33 cellular contexts compared by ENCODE assay signal in genomic region chr12:83690465-83690864, GRCh38.
"Had no signal": no experiment of that assay in that cellular context is flagged by ENCODE, and none has a peak within 500 bp of the region (broad histone marks: within the 10 kb centered on the region; RNA-seq: fewer than 3 reads in every experiment).

No MANE protein-coding gene starts in this region.

- ATAC-seq: activated CD4-positive, CD25-positive, alpha-beta regulatory T cell treated with anti-CD3 and anti-CD28 coated beads, Interleukin-2, amount 50 U/mL, for 24 hours; activated CD8-positive, alpha-beta T cell treated with anti-CD3 and anti-CD28 coated beads for 36 hours; activated T-cell treated with anti-CD3 and anti-CD28 coated beads, Interleukin-2, amount 50 U/mL, for 4 hours; activated T-helper 17 cell treated with anti-CD3 and anti-CD28 coated beads, Interleukin-2, amount 50 U/mL, for 72 hours; gastroesophageal sphincter; heart right ventricle; T-helper 17 cell had no signal

- DNase-seq: activated B cell treated with CpG ODN at 0.5 μM for 24 hours; activated CD4-positive, alpha-beta T cell treated with anti-CD3 and anti-CD28 coated beads for 48 hours; activated CD4-positive, alpha-beta T cell treated with anti-CD3 and anti-CD28 coated beads, Interleukin-2, amount 50 U/mL, for 1 hour; activated CD4-positive, alpha-beta T cell treated with anti-CD3 and anti-CD28 coated beads, Interleukin-2, amount 50 U/mL, for 48 hours; activated CD8-positive, alpha-beta memory T cell treated with anti-CD3 and anti-CD28 coated beads for 24 hours; activated CD8-positive, alpha-beta T cell treated with anti-CD3 and anti-CD28 coated beads for 36 hours; activated effector memory CD4-positive, alpha-beta T cell treated with Interleukin-2 at 50 U/mL for 16 hours; activated gamma-delta T cell treated with Interleukin-2 at 50 U/mL for 16 hours; activated naive CD4-positive, alpha-beta T cell treated with anti-CD3 and anti-CD28 coated beads, Interleukin-2, amount 50 U/mL, for 16 hours; activated naive CD4-positive, alpha-beta T cell treated with Interleukin-2 at 50 U/mL for 16 hours; activated T-cell treated with anti-CD3 and anti-CD28 coated beads, Interleukin-2, amount 50 U/mL, for 4 hours; amniotic stem cell; anterior cingulate cortex; brain microvascular endothelial cell; central memory CD4-positive, alpha-beta T cell; cerebellar nuclear complex; colonic mucosa; effector CD8-positive, alpha-beta T cell; erythroblast; foreskin melanocyte; heart right ventricle; T-helper 1 cell; T-helper 17 cell; T1000; WERI-Rb-1 had no signal

- H3K27ac ChIP-seq: brain microvascular endothelial cell, cardiac muscle cell, colonic mucosa, esophagus muscularis mucosa, gastroesophageal sphincter, heart right ventricle, WERI-Rb-1 had no signal

- H3K9me3 ChIP-seq: colonic mucosa, gastroesophageal sphincter had no signal

- H3K27me3 ChIP-seq: brain microvascular endothelial cell, cardiac muscle cell, colonic mucosa, esophagus muscularis mucosa, gastroesophageal sphincter, heart right ventricle had no signal

- H3K36me3 ChIP-seq: brain microvascular endothelial cell, cardiac muscle cell, colonic mucosa, esophagus muscularis mucosa, gastroesophageal sphincter, heart right ventricle, WERI-Rb-1 had no signal

- H3K4me3 ChIP-seq: cardiac muscle cell, colonic mucosa, esophagus muscularis mucosa, gastroesophageal sphincter, heart right ventricle had no signal

- FAIRE-seq: astrocyte, endometrium, endothelial cell of umbilical vein had no signal

- H3K4me1 ChIP-seq: colonic mucosa, esophagus muscularis mucosa, gastroesophageal sphincter, heart right ventricle had no signal
